ENCODE assay signal across 9 cellular contexts in genomic region chr14:73285979-73286378, GRCh38. TPM values are rescaled to one million over a fixed set of nuclear protein-coding genes. Genes with fewer than 3 reads are reported as not detected.
"Had no signal": no experiment of that assay in that cellular context is flagged by ENCODE, and none has a peak within 500 bp of the region (broad histone marks: within the 10 kb centered on the region; RNA-seq: fewer than 3 reads in every experiment).

No MANE protein-coding gene starts in this region.

- H3K27ac ChIP-seq: GM23248 had no signal

- ATAC-seq: HCT116, K562 had no signal

- DNase-seq: GM23248, HFFc6, IMR-90, KG1 had no signal

- H3K9me3 ChIP-seq: HAP-1 had no signal

- H3K9ac ChIP-seq: GM23248 had no signal

- H3K4me3 ChIP-seq: GM23248, HAP-1, K562 had no signal

- H2AFZ ChIP-seq: GM23248 had no signal

- FAIRE-seq: HTR-8/SVneo, K562 had no signal

RNA-seq across cellular contexts. Expression of gene PAPLN, which starts 48.7 kb away (rescaled TPM):
- total RNA-seq: H4 had no signal
